In the genomic region with DNA sequence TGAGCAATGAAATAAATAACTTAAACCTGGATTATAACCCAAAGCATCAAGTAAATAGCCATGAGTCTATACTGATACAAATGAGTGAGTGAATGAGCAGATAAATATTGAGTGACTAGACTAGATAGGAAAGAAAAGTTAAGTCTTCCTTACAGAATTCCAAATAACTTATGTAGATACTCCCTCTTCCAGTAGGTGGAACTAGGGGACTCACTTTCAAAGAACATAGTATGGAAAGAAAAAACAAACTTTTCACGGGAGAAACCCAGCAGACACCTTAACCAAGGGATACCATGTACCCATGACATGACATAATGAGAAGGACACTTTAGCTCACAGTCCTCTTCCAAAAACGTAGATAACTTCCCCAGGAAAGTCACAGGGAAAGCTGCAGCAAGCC, we compare ENCODE assay signal across 2 cellular contexts.
TF ChIP-seq lines count a peak whose summit lies in the region.

No MANE protein-coding gene starts in this region.

TF ChIP-seq in SK-N-SH, 30 proteins besides CTCF, POLR2A, EP300 and RAD21 (continued from another document):
- TF ChIP-seq MXI1 (IDR thresholded peaks at IDR 0.05; ENCODE audit: low read depth, low read length) (no peak), YY1 (IDR thresholded peaks at IDR 0.05; ENCODE audit: low read depth) (no peak), SMC3 (IDR thresholded peaks at IDR 0.05; ENCODE audit: low read depth, low read length) (no peak), TAF1 (IDR thresholded peaks at IDR 0.05; ENCODE audit: borderline replicate concordance, low read depth, low read length) (no peak), SIN3A (IDR thresholded peaks at IDR 0.05; ENCODE audit: borderline replicate concordance, low read depth, low read length) (no peak), RCOR1 (IDR thresholded peaks at IDR 0.05; ENCODE audit: low read length) (no peak), REST (IDR thresholded peaks at IDR 0.05; ENCODE audit: low read depth, low read length) (no peak)
- TF ChIP-seq, protein P1, sequence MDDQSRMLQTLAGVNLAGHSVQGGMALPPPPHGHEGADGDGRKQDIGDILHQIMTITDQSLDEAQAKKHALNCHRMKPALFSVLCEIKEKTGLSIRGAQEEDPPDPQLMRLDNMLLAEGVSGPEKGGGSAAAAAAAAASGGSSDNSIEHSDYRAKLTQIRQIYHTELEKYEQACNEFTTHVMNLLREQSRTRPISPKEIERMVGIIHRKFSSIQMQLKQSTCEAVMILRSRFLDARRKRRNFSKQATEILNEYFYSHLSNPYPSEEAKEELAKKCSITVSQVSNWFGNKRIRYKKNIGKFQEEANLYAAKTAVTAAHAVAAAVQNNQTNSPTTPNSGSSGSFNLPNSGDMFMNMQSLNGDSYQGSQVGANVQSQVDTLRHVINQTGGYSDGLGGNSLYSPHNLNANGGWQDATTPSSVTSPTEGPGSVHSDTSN (IDR thresholded peaks at IDR 0.05), result no peak
- TF ChIP-seq, protein P2, sequence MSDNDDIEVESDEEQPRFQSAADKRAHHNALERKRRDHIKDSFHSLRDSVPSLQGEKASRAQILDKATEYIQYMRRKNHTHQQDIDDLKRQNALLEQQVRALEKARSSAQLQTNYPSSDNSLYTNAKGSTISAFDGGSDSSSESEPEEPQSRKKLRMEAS (IDR thresholded peaks at IDR 0.05; ENCODE audit: low read depth), result no peak

TF ChIP-seq in SK-N-SH treated with all-trans-retinoic acid at 6 μM for 48 hours, 23 proteins besides CTCF, POLR2A, EP300 and RAD21 (continued from another document):
- TF ChIP-seq, protein P3, sequence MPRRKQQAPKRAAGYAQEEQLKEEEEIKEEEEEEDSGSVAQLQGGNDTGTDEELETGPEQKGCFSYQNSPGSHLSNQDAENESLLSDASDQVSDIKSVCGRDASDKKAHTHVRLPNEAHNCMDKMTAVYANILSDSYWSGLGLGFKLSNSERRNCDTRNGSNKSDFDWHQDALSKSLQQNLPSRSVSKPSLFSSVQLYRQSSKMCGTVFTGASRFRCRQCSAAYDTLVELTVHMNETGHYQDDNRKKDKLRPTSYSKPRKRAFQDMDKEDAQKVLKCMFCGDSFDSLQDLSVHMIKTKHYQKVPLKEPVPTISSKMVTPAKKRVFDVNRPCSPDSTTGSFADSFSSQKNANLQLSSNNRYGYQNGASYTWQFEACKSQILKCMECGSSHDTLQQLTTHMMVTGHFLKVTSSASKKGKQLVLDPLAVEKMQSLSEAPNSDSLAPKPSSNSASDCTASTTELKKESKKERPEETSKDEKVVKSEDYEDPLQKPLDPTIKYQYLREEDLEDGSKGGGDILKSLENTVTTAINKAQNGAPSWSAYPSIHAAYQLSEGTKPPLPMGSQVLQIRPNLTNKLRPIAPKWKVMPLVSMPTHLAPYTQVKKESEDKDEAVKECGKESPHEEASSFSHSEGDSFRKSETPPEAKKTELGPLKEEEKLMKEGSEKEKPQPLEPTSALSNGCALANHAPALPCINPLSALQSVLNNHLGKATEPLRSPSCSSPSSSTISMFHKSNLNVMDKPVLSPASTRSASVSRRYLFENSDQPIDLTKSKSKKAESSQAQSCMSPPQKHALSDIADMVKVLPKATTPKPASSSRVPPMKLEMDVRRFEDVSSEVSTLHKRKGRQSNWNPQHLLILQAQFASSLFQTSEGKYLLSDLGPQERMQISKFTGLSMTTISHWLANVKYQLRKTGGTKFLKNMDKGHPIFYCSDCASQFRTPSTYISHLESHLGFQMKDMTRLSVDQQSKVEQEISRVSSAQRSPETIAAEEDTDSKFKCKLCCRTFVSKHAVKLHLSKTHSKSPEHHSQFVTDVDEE (CRISPR knock-in tag; IDR thresholded peaks at IDR 0.05), result no peak
- TF ChIP-seq, protein P4, sequence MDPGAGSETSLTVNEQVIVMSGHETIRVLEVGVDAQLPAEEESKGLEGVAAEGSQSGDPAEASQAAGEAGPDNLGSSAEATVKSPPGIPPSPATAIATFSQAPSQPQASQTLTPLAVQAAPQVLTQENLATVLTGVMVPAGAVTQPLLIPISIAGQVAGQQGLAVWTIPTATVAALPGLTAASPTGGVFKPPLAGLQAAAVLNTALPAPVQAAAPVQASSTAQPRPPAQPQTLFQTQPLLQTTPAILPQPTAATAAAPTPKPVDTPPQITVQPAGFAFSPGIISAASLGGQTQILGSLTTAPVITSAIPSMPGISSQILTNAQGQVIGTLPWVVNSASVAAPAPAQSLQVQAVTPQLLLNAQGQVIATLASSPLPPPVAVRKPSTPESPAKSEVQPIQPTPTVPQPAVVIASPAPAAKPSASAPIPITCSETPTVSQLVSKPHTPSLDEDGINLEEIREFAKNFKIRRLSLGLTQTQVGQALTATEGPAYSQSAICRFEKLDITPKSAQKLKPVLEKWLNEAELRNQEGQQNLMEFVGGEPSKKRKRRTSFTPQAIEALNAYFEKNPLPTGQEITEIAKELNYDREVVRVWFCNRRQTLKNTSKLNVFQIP (CRISPR knock-in tag; IDR thresholded peaks at IDR 0.05; ENCODE audit: borderline replicate concordance, low read depth), result no peak
- TF ChIP-seq TCF4 (CRISPR knock-in tag; IDR thresholded peaks at IDR 0.05; ENCODE audit: borderline replicate concordance), result no peak
